In genomic region chr15:89776274-89777072, GRCh38 we compare ENCODE assay signal across 1 cellular context.
TF ChIP-seq lines count a peak whose summit lies in the region.

TSS of gene MESP2 (plus strand) at chr15:89776332. CDS start at chr15:89776358, 26 bp downstream.

TF ChIP-seq in HEK293, 187 proteins besides CTCF, POLR2A, EP300 and RAD21 (continued from another document):
- TF ChIP-seq PBX3 (CRISPR knock-in tag; IDR thresholded peaks at IDR 0.05) (peak; percentile 54; the same call in 1 of the 2 replicates), ZNF202 (tag by site-specific recombination; IDR thresholded peaks at IDR 0.05; ENCODE audit: borderline replicate concordance) (peak; percentile 94), ZBTB17 (tag by site-specific recombination; IDR thresholded peaks at IDR 0.05) (peak; percentile 84)
TF ChIP-seq in HEK293: peak in this region for 14.
